ENCODE assay signal across 8 cellular contexts in the genomic region with DNA sequence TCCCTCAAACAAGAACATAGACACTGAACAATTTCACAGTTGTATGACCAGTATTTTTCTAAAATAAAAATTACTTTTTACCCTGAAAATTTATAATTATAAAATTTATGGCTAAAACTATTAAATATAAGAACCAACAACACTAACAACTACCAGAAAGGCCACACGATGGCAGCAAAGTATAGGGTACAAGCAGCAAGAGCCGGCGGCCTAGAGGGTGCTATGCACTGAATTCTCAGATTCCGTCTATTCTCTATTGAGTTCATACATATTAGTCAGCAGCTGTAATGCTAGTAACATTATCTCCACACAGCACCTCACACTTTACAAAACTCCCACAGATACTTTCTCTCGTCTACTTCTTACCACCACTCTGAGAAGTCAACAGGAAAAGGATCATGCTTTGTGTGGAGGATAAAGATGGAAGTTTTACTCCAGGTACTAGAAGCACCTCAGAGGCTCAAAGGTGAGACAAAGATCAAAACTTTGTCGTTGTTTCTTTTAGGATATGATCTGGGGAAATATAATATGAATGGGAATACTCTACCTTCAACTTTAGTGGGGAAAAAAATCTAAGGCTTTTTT.
A peak's percentile ranks its signal among the peaks of the same experiment; 100 is the strongest.
DNase-seq lines count a peak whose midpoint lies in the region; ATAC-seq and TF ChIP-seq lines count a peak whose summit lies in the region.

No MANE protein-coding gene starts in this region.

- intact Hi-C loops in CD4-positive, alpha-beta T cell (cut with DNase I, micrococcal nuclease), result loop anchor here (5.0 to 10.0 kb wide), 4 partner anchors 238 to 1751 kb away; no protein-coding TSS in a partner anchor
- intact Hi-C loops in activated CD4-positive, alpha-beta T cell treated with anti-CD3 and anti-CD28 coated beads for 36 hours (cut with DNase I, micrococcal nuclease), result loop anchor here (1.0 to 2.0 kb wide), 5 partner anchors 99 to 1006 kb away; no protein-coding TSS in a partner anchor
- intact Hi-C loops in lower leg skin (cut with DNase I; ENCODE audit: low total_unique reads), result loop anchor here (10.0 kb wide), 1 partner anchor 238 kb away; no protein-coding TSS in a partner anchor

- WGBS in lower leg skin, 2 donors, result 10 to 12% methylated on average over 6 of the region's 6 CpGs

- peak; percentile 17 to 49 (median 32) for DNase-seq in CD4-positive, alpha-beta T cell
- DNase-seq in NCI-H510A (lab: John Stamatoyannopoulos, UW) (peak; percentile 14), dedifferentiated amniotic fluid mesenchymal stem cell (ENCODE audit: extremely low spot score) (peak; percentile 80), lower leg skin (ENCODE audit: low spot score in 2 of 2) (peak; percentile 67 to 89)
- DNase-seq in activated CD4-positive, alpha-beta T cell treated with anti-CD3 and anti-CD28 coated beads for 36 hours, result peak; percentile 83
- peak; percentile 12 to 42 for DNase-seq in stimulated activated CD8-positive, alpha-beta memory T cell treated with anti-CD3 and anti-CD28 coated beads, Interleukin-2, amount 100 ng/mL, for 48 hours (ENCODE audit: low read depth in 2 of 2)

- H3K9me3 Mint-ChIP-seq in CD4-positive, alpha-beta T cell, result no peaks in the 10 kb centered on the region
- no peaks in the 10 kb centered on the region for H3K9me3 Mint-ChIP-seq in activated CD4-positive, alpha-beta T cell treated with anti-CD3 and anti-CD28 coated beads for 36 hours (ENCODE audit: low read depth)

- peaks cover 12% of the 10 kb centered on the region for H3K27me3 ChIP-seq in CD4-positive, alpha-beta T cell (ENCODE audit: control insufficient read depth, insufficient read depth, low read length)

- H3K27ac Mint-ChIP-seq in CD4-positive, alpha-beta T cell, result no peak overlapping the region
- no peak overlapping the region for H3K27ac Mint-ChIP-seq in activated CD4-positive, alpha-beta T cell treated with anti-CD3 and anti-CD28 coated beads for 36 hours

- H3K36me3 Mint-ChIP-seq in CD4-positive, alpha-beta T cell (ENCODE audit: low read depth), result no peaks in the 10 kb centered on the region
- H3K36me3 Mint-ChIP-seq in activated CD4-positive, alpha-beta T cell treated with anti-CD3 and anti-CD28 coated beads for 36 hours (ENCODE audit: low read depth), result no peaks in the 10 kb centered on the region

- H3K27ac ChIP-seq in CD4-positive, alpha-beta T cell (ENCODE audit: low read depth, low read length), result no peak overlapping the region

- H3K9me3 ChIP-seq in CD4-positive, alpha-beta T cell (ENCODE audit: control insufficient read depth, low read length), result no peaks in the 10 kb centered on the region

- no peaks in the 10 kb centered on the region for H3K4me1 Mint-ChIP-seq in CD4-positive, alpha-beta T cell (ENCODE audit: low read depth)
- H3K4me1 Mint-ChIP-seq in activated CD4-positive, alpha-beta T cell treated with anti-CD3 and anti-CD28 coated beads for 36 hours, result peaks cover 7% of the 10 kb centered on the region

- no peak for TF ChIP-seq POLR2A in lower leg skin (IDR thresholded peaks at IDR 0.05)

- CTCF ChIA-PET in CD4-positive, alpha-beta T cell (lab: Charles Lee), result no interaction called here
- CTCF ChIA-PET in activated CD4-positive, alpha-beta T cell treated with anti-CD3 and anti-CD28 coated beads for 36 hours (lab: Charles Lee), result interaction anchor here (0.6 to 2.0 kb wide), 4 partner anchors 237 to 479 kb away, joined by 3 to 5 read pairs (median 4); no protein-coding TSS in a partner anchor

- no peak for ATAC-seq in CD4-positive, alpha-beta T cell (ENCODE audit: poor library complexity)
- ATAC-seq in GM19328 (IDR thresholded peaks at IDR 0.05; ENCODE audit: unreplicated experiment) (peak; percentile 89), HG03457 (IDR thresholded peaks at IDR 0.05; ENCODE audit: unreplicated experiment) (peak; percentile 70)
- ATAC-seq in activated CD4-positive, alpha-beta T cell treated with anti-CD3 and anti-CD28 coated beads for 36 hours, result peak; percentile 83

- POLR2A ChIA-PET in CD4-positive, alpha-beta T cell (lab: Charles Lee), result no interaction called here
- POLR2A ChIA-PET in activated CD4-positive, alpha-beta T cell treated with anti-CD3 and anti-CD28 coated beads for 36 hours (lab: Charles Lee), result no interaction called here

- H3K4me3 Mint-ChIP-seq in CD4-positive, alpha-beta T cell, result no peak overlapping the region
- no peak overlapping the region for H3K4me3 Mint-ChIP-seq in activated CD4-positive, alpha-beta T cell treated with anti-CD3 and anti-CD28 coated beads for 36 hours

- H3K27me3 Mint-ChIP-seq in CD4-positive, alpha-beta T cell, result peaks cover 30% of the 10 kb centered on the region
- H3K27me3 Mint-ChIP-seq in activated CD4-positive, alpha-beta T cell treated with anti-CD3 and anti-CD28 coated beads for 36 hours, result peaks cover 16% of the 10 kb centered on the region

- H3K4me3 ChIP-seq in lower leg skin (ENCODE audit: low read depth, poor library complexity, severe bottlenecking), result no peak overlapping the region

- peak; percentile 46 for TF ChIP-seq CTCF in CD4-positive, alpha-beta T cell (IDR thresholded peaks at IDR 0.05)
- TF ChIP-seq CTCF in lower leg skin (IDR thresholded peaks at IDR 0.05), result no peak

Comparison
In these comparisons a context has a peak if more than half of its experiments do, and no peak if none do; other contexts are left out.
1. DNase-seq: peak in every context shown above with its lines; median percentile 83 in activated CD4-positive, alpha-beta T cell treated with anti-CD3 and anti-CD28 coated beads for 36 hours; 80 in dedifferentiated amniotic fluid mesenchymal stem cell; 78 in lower leg skin; 32 in CD4-positive, alpha-beta T cell; 27 in stimulated activated CD8-positive, alpha-beta memory T cell treated with anti-CD3 and anti-CD28 coated beads, Interleukin-2, amount 100 ng/mL, for 48 hours; 14 in NCI-H510A.